Comparison of ENCODE assay signal across 14 cellular contexts in the genomic region with DNA sequence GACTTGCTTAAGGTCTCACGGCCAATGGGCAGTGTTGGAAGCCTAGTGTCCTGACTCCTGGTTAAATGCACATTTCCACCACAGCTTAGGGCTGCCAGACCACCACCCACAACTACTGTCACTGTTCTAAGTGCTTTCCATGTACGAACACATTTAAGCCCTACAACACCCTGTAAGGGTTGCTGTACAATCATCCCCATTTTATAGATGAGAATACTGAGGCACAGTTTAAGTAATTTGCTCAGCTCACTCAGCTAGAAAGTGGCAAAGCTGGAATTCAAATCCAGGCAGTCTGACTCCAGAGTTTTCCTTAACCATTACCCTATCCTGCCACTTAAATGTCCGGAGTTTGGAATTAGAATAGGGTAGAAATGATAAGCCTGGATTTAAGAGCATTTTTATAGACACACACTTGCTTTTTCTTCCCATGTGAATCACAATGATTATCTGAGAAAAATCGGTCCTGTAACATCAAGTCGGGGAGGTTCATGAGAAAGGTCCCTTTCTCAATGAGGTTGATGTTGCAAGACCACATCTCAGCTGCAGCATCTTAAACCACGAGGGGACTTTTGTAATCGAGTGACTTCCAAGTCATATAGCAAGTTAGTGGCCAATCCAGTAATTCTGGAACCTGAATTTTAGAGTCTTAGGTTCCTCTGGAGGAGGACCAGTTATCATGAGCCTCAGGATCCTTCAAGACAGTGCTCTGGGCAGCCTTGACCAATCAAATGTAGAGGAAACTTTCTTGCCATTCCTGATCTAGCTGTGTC. TPM values are rescaled to one million over a fixed set of nuclear protein-coding genes. Genes with fewer than 3 reads are reported as not detected.
DNase-seq lines count a peak whose midpoint lies in the region; TF ChIP-seq lines count a peak whose summit lies in the region.
"Had no signal": no experiment of that assay in that cellular context is flagged by ENCODE, and none has a peak within 500 bp of the region (broad histone marks: within the 10 kb centered on the region; RNA-seq: fewer than 3 reads in every experiment).

No MANE protein-coding gene starts in this region.

- peaks cover 83% of the 10 kb centered on the region for H3K36me3 ChIP-seq in BLaER1

- TF ChIP-seq CTCF in GM13977 (IDR thresholded peaks at IDR 0.05; ENCODE audit: extremely low read depth, insufficient read depth, missing control alignments) = no peak

- H3K36me3 Mint-ChIP-seq in T-helper 2 cell treated with Interferon-gamma antibody and Interleukin-4, amounts not matched to agents 5 μg/mL and 100 μg/mL, for 36 hours (ENCODE audit: low read depth) = peaks cover 67% of the 10 kb centered on the region
- H3K36me3 Mint-ChIP-seq in immature natural killer cell = no peaks in the 10 kb centered on the region
- H3K36me3 Mint-ChIP-seq: brain had no signal

- in situ Hi-C loops in GM13977 (cut with MboI; ENCODE audit: low pct_unique_long_range_greater_than_20kb, low sequenced_read_pairs, unreplicated experiment) = no loop called here

- H3K4me1 Mint-ChIP-seq in T-helper 2 cell treated with Interferon-gamma antibody and Interleukin-4, amounts not matched to agents 5 μg/mL and 100 μg/mL, for 36 hours (ENCODE audit: low read depth) = peaks cover 42% of the 10 kb centered on the region
- H3K4me1 Mint-ChIP-seq in immature natural killer cell = peaks cover 34 to 39% of the 10 kb centered on the region in 2 donors
- H3K4me1 Mint-ChIP-seq: endodermal cell had no signal

- peaks cover 64% of the 10 kb centered on the region for H4K20me1 ChIP-seq in BLaER1

- peaks cover 74% of the 10 kb centered on the region for H3K4me1 ChIP-seq in BLaER1

- no peak overlapping the region for H3K4me3 Mint-ChIP-seq in T-helper 2 cell treated with Interferon-gamma antibody and Interleukin-4, amounts not matched to agents 5 μg/mL and 100 μg/mL, for 36 hours
- no peak overlapping the region for H3K4me3 Mint-ChIP-seq in immature natural killer cell
- H3K4me3 Mint-ChIP-seq: brain, endodermal cell had no signal

- DNase-seq in GM13977 (ENCODE audit: low spot score) (peak; percentile 72), immature natural killer cell (no peak), NCI-H774 (lab: John Stamatoyannopoulos, UW) (no peak), NCI-H187 (lab: John Stamatoyannopoulos, UW) (no peak), HEK293T (ENCODE audit: extremely low spot score) (no peak)
- no peak for DNase-seq in T-helper 2 cell treated with Interferon-gamma antibody and Interleukin-4, amounts not matched to agents 5 μg/mL and 100 μg/mL, for 36 hours (ENCODE audit: low spot score)
- DNase-seq in stimulated activated CD8-positive, alpha-beta memory T cell treated with anti-CD3 and anti-CD28 coated beads, Interleukin-4, amount 100 ng/mL, for 48 hours = no peak
- DNase-seq: NCI-H1436, NCI-H526 treated with DMSO at 0.1 percent for 48 hours, Right ventricle myocardium superior had no signal

- no peak overlapping the region for H3K4me3 ChIP-seq in BLaER1

- H3K9ac ChIP-seq in BLaER1 = peak overlapping the region; percentile 13; the same call in 1 of the 2 replicates

- H3K27me3 ChIP-seq in BLaER1 = no peaks in the 10 kb centered on the region

- no peaks in the 10 kb centered on the region for H3K27me3 Mint-ChIP-seq in T-helper 2 cell treated with Interferon-gamma antibody and Interleukin-4, amounts not matched to agents 5 μg/mL and 100 μg/mL, for 36 hours (ENCODE audit: low read depth)
- H3K27me3 Mint-ChIP-seq in immature natural killer cell (ENCODE audit: low read depth in 3 of 3) = peaks cover 2 to 3% (median 2%) of the 10 kb centered on the region in 3 donors
- H3K27me3 Mint-ChIP-seq: brain had no signal

- POLR2A ChIA-PET in HEK293T (lab: Yijun Ruan, JAX) = interaction anchor here (1.7 kb wide), 1 partner anchor 8 kb away, joined by 5 read pairs; no protein-coding TSS in a partner anchor

- H3K9me3 Mint-ChIP-seq in T-helper 2 cell treated with Interferon-gamma antibody and Interleukin-4, amounts not matched to agents 5 μg/mL and 100 μg/mL, for 36 hours = no peaks in the 10 kb centered on the region
- no peaks in the 10 kb centered on the region for H3K9me3 Mint-ChIP-seq in immature natural killer cell
- H3K9me3 Mint-ChIP-seq: brain, endodermal cell had no signal

- H3K9me3 ChIP-seq in BLaER1 = no peaks in the 10 kb centered on the region

- H3K27ac Mint-ChIP-seq in T-helper 2 cell treated with Interferon-gamma antibody and Interleukin-4, amounts not matched to agents 5 μg/mL and 100 μg/mL, for 36 hours = peak overlapping the region; percentile 47
- H3K27ac Mint-ChIP-seq in immature natural killer cell = peak overlapping the region; percentile 51 to 90 (median 68)
- H3K27ac Mint-ChIP-seq: endodermal cell had no signal

- H3K27ac ChIP-seq in BLaER1 = peak overlapping the region; percentile 100
- H3K27ac ChIP-seq: C4-2B had no signal

- CTCF ChIA-PET in HEK293T (lab: Yijun Ruan, JAX) = no interaction called here

- peak overlapping the region; percentile 94 for H3K4me2 ChIP-seq in BLaER1

TF ChIP-seq in HEK293T, 16 proteins besides CTCF, POLR2A, EP300 and RAD21:
- TF ChIP-seq SUZ12 (IDR thresholded peaks at IDR 0.05) = no peak
- TF ChIP-seq, protein P1, sequence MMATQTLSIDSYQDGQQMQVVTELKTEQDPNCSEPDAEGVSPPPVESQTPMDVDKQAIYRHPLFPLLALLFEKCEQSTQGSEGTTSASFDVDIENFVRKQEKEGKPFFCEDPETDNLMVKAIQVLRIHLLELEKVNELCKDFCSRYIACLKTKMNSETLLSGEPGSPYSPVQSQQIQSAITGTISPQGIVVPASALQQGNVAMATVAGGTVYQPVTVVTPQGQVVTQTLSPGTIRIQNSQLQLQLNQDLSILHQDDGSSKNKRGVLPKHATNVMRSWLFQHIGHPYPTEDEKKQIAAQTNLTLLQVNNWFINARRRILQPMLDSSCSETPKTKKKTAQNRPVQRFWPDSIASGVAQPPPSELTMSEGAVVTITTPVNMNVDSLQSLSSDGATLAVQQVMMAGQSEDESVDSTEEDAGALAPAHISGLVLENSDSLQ (IDR thresholded peaks at IDR 0.05) = no peak
- no peak for TF ChIP-seq ELF4 (IDR thresholded peaks at IDR 0.05)
- TF ChIP-seq CTBP1 (IDR thresholded peaks at IDR 0.05; ENCODE audit: borderline replicate concordance) = no peak
- no peak for TF ChIP-seq NFRKB (IDR thresholded peaks at IDR 0.05)
- TF ChIP-seq ARNT (IDR thresholded peaks at IDR 0.05) = no peak
- TF ChIP-seq ZNF384 (IDR thresholded peaks at IDR 0.05) = no peak
- no peak for TF ChIP-seq L3MBTL2 (conservative IDR thresholded peaks at IDR 0.05)
- TF ChIP-seq BHLHE40 (IDR thresholded peaks at IDR 0.05; ENCODE audit: borderline replicate concordance) = no peak
- TF ChIP-seq FOXA1 (IDR thresholded peaks at IDR 0.05) = no peak

RNA-seq across cellular contexts. Expression of a gene that starts 8.6 kb away (rescaled TPM):
- 1 to 10 TPM in 2 of 3 donors, under 1 TPM in 1; 0.28 to 1.3 (median 1.2) TPM for polyA plus RNA-seq in immature natural killer cell

RNA-seq across cellular contexts. Expression of a gene that starts 36.9 kb away (rescaled TPM):
- polyA plus RNA-seq in immature natural killer cell = 1 to 10 TPM in 1 of 3 donors, under 1 TPM in 1, not detected in 1; 0.28 to 2.5 TPM

RNA-seq across cellular contexts. Expression of a gene that starts 38.5 kb away (rescaled TPM):
- polyA plus RNA-seq in immature natural killer cell = not detected
